Comparison of ENCODE assay signal across 17 cellular contexts in the genomic region with DNA sequence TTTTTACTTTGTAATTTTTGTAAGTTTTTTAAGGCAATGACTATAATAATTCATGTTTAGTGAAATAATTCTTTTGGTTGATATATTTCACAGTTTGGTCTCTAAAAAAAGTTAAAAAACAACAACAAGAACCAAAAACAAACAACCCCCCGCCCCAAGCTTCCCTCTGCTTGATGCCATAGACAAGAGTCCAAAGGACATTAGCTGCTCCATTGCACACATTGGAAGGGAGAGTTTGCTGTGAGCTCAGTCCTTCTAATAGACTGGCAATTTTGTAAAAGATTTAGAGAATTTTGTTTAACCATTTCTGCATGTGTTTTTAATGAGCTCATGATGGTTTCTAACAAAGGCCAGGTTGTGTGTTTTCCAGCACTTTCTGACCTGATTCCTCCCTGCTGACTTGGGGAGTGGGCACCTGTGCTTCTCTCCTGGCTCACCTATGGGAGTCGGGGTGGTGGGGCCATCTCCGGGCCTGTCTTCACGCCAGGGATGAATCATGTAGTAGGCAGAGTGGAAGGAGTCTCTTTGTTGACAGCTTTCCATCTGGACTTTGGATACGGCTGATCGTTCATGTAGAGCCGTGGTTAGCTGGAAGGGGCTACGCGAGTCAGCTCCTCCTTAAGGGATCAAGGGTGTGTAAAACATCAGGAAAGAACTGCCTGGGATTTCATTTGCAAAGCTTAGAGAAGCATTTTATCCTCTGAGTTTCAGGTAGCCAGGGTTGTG. TPM values are rescaled to one million over a fixed set of nuclear protein-coding genes. Genes with fewer than 3 reads are reported as not detected.
DNase-seq lines count a peak whose midpoint lies in the region; ATAC-seq and TF ChIP-seq lines count a peak whose summit lies in the region.
"Had no signal": no experiment of that assay in that cellular context is flagged by ENCODE, and none has a peak within 500 bp of the region (broad histone marks: within the 10 kb centered on the region; RNA-seq: fewer than 3 reads in every experiment).

No MANE protein-coding gene starts in this region.

- peaks cover 0 to 8% (median 2%) of the 10 kb centered on the region in 5 experiments for H3K9me3 Mint-ChIP-seq in brain
- H3K9me3 Mint-ChIP-seq: CD8-positive, alpha-beta T cell had no signal

- no peaks in the 10 kb centered on the region for H3K4me1 ChIP-seq in aorta (ENCODE audit: control insufficient read depth in 1 of 2, insufficient read depth in 2 of 2, low read length in 2 of 2)
- H3K4me1 ChIP-seq: parathyroid adenoma had no signal

- WGBS in aorta, 2 donors = 94% methylated on average over 9 of the region's 9 CpGs

- H3K27ac ChIP-seq in aorta (ENCODE audit: low read depth in 1 of 2, low read length in 2 of 2) = no peak overlapping the region
- H3K27ac ChIP-seq: foreskin keratinocyte, parathyroid adenoma, suprapubic skin had no signal

- no peaks in the 10 kb centered on the region for H3K36me3 ChIP-seq in aorta (ENCODE audit: control insufficient read depth in 1 of 2, insufficient read depth in 2 of 2, low read length in 1 of 2)
- H3K36me3 ChIP-seq: suprapubic skin had no signal

- TF ChIP-seq CTCF in brain (conservative IDR thresholded peaks at IDR 0.05) (no peak), foreskin fibroblast (IDR thresholded peaks at IDR 0.05; ENCODE audit: low read depth, low read length) (no peak)

- no peaks in the 10 kb centered on the region for H3K9me3 ChIP-seq in aorta (ENCODE audit: control insufficient read depth, low read length)
- H3K9me3 ChIP-seq: suprapubic skin had no signal

- no peak overlapping the region for H3K4me3 ChIP-seq in foreskin fibroblast (ENCODE audit: low read depth in 1 of 2, low read length in 2 of 2)
- H3K4me3 ChIP-seq in aorta (ENCODE audit: low read length in 2 of 2) = no peak overlapping the region
- H3K4me3 ChIP-seq: smooth muscle cell, suprapubic skin had no signal

- in situ Hi-C loops in ACHN (cut with HindIII; ENCODE audit: low pct_ligation_motif_present, low pct_unique_long_range_greater_than_20kb, low sequenced_read_pairs) = no loop called here

- H3K4me3 Mint-ChIP-seq in brain = peak overlapping the region in 4 of 5 experiments; percentile 4 to 85 (median 54)
- H3K4me3 Mint-ChIP-seq: CD8-positive, alpha-beta T cell had no signal

- no peaks in the 10 kb centered on the region for H3K27me3 ChIP-seq in aorta (ENCODE audit: control insufficient read depth in 1 of 2, insufficient read depth in 2 of 2, low read length in 1 of 2)
- H3K27me3 ChIP-seq: foreskin keratinocyte had no signal

- H3K4me1 Mint-ChIP-seq in brain = peaks cover 56% of the 10 kb centered on the region

- intact Hi-C loops in aorta (cut with DNase I) = no loop called here

- DNase-seq in ACHN = peak; percentile 95
- DNase-seq in M059J (ENCODE audit: low read depth) = peak; percentile 17
- peak; percentile 59 for DNase-seq in left kidney (ENCODE audit: low read depth, low spot score)
- no peak for DNase-seq in foreskin fibroblast
- no peak for DNase-seq in aorta
- no peak for DNase-seq in SW 1271 (lab: John Stamatoyannopoulos, UW)
- DNase-seq in KG1 (lab: John Stamatoyannopoulos, UW) = no peak
- DNase-seq: activated gamma-delta T cell treated with Interleukin-2 at 50 U/mL for 16 hours; amniotic stem cell; CD8-positive, alpha-beta T cell; NCI-H1092 treated with DMSO at 0.1 percent for 48 hours; SHP77 treated with DMSO at 0.1 percent for 48 hours had no signal

- no peaks in the 10 kb centered on the region for H3K27me3 Mint-ChIP-seq in brain

- no peaks in the 10 kb centered on the region for H3K36me3 Mint-ChIP-seq in brain
- H3K36me3 Mint-ChIP-seq: CD8-positive, alpha-beta T cell had no signal

- H3K27ac Mint-ChIP-seq in brain = peak overlapping the region in 4 of 5 experiments; percentile 36 to 98 (median 86)
- H3K27ac Mint-ChIP-seq: CD8-positive, alpha-beta T cell had no signal

- ATAC-seq in aorta (ENCODE audit: low FRiP score) = no peak
- ATAC-seq: CD8-positive, alpha-beta T cell had no signal

RNA-seq across cellular contexts. Expression of a gene that starts 14.1 kb away (rescaled TPM):
- total RNA-seq in M059J (2014; rRNA removed; shearing (Covaris generic)) = 18.7 and 29.4 TPM in 2 replicates
- 27.4 TPM for polyA plus RNA-seq in brain (ENCODE audit: insufficient read depth, low read depth, low replicate concordance)
- 10 to 100 TPM; 10.6 to 13.2 TPM for total RNA-seq in aorta
- 1 to 10 TPM; 4.3 to 4.6 TPM for polyA plus RNA-seq in aorta

Comparison
In these comparisons a context has a peak if more than half of its experiments do, and no peak if none do; other contexts are left out.
1. DNase-seq: peak in ACHN (single experiment), M059J (single experiment) and left kidney (single experiment); none in foreskin fibroblast (0 of 2), aorta (0 of 2), SW 1271 (0 of 2) and KG1 (single experiment).